Comparison of ENCODE assay signal across 29 cellular contexts in genomic region chr16:12201216-12201615, GRCh38.
"Had no signal": no experiment of that assay in that cellular context is flagged by ENCODE, and none has a peak within 500 bp of the region (broad histone marks: within the 10 kb centered on the region; RNA-seq: fewer than 3 reads in every experiment).

No MANE protein-coding gene starts in this region.

- H3K4me3 ChIP-seq: body of pancreas, coronary artery, gastroesophageal sphincter, lower lobe of right lung, thoracic aorta, uterus had no signal

- H3K4me1 ChIP-seq: body of pancreas, gastroesophageal sphincter, lower lobe of right lung, uterus had no signal

- H3K36me3 ChIP-seq: lower lobe of right lung, thoracic aorta, uterus had no signal

- H3K27me3 ChIP-seq: body of pancreas, gastroesophageal sphincter, uterus had no signal

- H3K4me3 Mint-ChIP-seq: activated T-cell treated with anti-CD3 and anti-CD28 coated beads, Interleukin-2, amount 50 U/mL, for 4 hours; activated T-helper 17 cell treated with anti-CD3 and anti-CD28 coated beads, Interleukin-2, amount 50 U/mL, for 72 hours; effector memory CD8-positive, alpha-beta T cell; neural crest cell; T-helper 1 cell treated with Interleukin-12 subunit alpha and Interleukin-12 subunit beta and Interleukin-4 antibody, amounts not matched to agents 30 μg/mL and 1 μg/mL, for 36 hours; type B pancreatic cell had no signal

- H3K27me3 Mint-ChIP-seq: activated T-helper 17 cell treated with anti-CD3 and anti-CD28 coated beads, Interleukin-2, amount 50 U/mL, for 72 hours; effector memory CD8-positive, alpha-beta T cell; naive thymus-derived CD8-positive, alpha-beta T cell; type B pancreatic cell had no signal

- H3K9me3 Mint-ChIP-seq: activated T-cell treated with anti-CD3 and anti-CD28 coated beads, Interleukin-2, amount 50 U/mL, for 4 hours; activated T-helper 17 cell treated with anti-CD3 and anti-CD28 coated beads, Interleukin-2, amount 50 U/mL, for 72 hours; effector memory CD8-positive, alpha-beta T cell; naive thymus-derived CD8-positive, alpha-beta T cell; neural crest cell; T-helper 1 cell treated with Interleukin-12 subunit alpha and Interleukin-12 subunit beta and Interleukin-4 antibody, amounts not matched to agents 30 μg/mL and 1 μg/mL, for 36 hours; type B pancreatic cell had no signal

- H3K27ac ChIP-seq: body of pancreas, coronary artery, gastroesophageal sphincter, lower lobe of right lung, thoracic aorta, uterus, VCaP had no signal

- DNase-seq: activated CD4-positive, alpha-beta T cell treated with anti-CD3 and anti-CD28 coated beads for 48 hours; activated CD4-positive, alpha-beta T cell treated with anti-CD3 and anti-CD28 coated beads, Interleukin-2, amount 50 U/mL, for 48 hours; activated gamma-delta T cell treated with Interleukin-2 at 50 U/mL for 16 hours; activated naive CD4-positive, alpha-beta T cell treated with anti-CD3 and anti-CD28 coated beads, Interleukin-2, amount 50 U/mL, for 16 hours; activated T-cell treated with anti-CD3 and anti-CD28 coated beads, Interleukin-2, amount 50 U/mL, for 4 hours; body of pancreas; effector memory CD8-positive, alpha-beta T cell; erythroblast; hippocampal formation; kidney; lower lobe of right lung; mesenchymal stem cell; naive thymus-derived CD8-positive, alpha-beta T cell; nucleus accumbens; right cardiac atrium; stimulated activated CD4-positive, alpha-beta T cell treated with anti-CD3 and anti-CD28 coated beads, Interleukin-12 subunit alpha, Interleukin-12 subunit beta, amount 100 ng/mL, for 4 hours; stimulated activated CD4-positive, alpha-beta T cell treated with anti-CD3 and anti-CD28 coated beads, Interleukin-4, amount 100 ng/mL, for 1 hour; stimulated activated naive CD8-positive, alpha-beta T cell treated with anti-CD3 and anti-CD28 coated beads, Interleukin-15, Interleukin-2, amounts not matched to agents 100 U/mL and 50 U/mL, for 24 hours; T-helper 9 cell; uterus had no signal

- H3K9me3 ChIP-seq: body of pancreas, gastroesophageal sphincter, lower lobe of right lung, thoracic aorta, uterus had no signal

- FAIRE-seq: kidney, TTC549 had no signal

- ATAC-seq: activated T-cell treated with anti-CD3 and anti-CD28 coated beads, Interleukin-2, amount 50 U/mL, for 4 hours; activated T-helper 17 cell treated with anti-CD3 and anti-CD28 coated beads, Interleukin-2, amount 50 U/mL, for 72 hours; body of pancreas; effector memory CD8-positive, alpha-beta T cell; gastroesophageal sphincter; naive thymus-derived CD8-positive, alpha-beta T cell; right cardiac atrium; stimulated activated naive CD8-positive, alpha-beta T cell treated with anti-CD3 and anti-CD28 coated beads, Interleukin-15, Interleukin-2, amounts not matched to agents 100 U/mL and 50 U/mL, for 24 hours had no signal

- H3K27ac Mint-ChIP-seq: activated T-helper 17 cell treated with anti-CD3 and anti-CD28 coated beads, Interleukin-2, amount 50 U/mL, for 72 hours; effector memory CD8-positive, alpha-beta T cell; T-helper 1 cell treated with Interleukin-12 subunit alpha and Interleukin-12 subunit beta and Interleukin-4 antibody, amounts not matched to agents 30 μg/mL and 1 μg/mL, for 36 hours; type B pancreatic cell had no signal
